In the genomic region with DNA sequence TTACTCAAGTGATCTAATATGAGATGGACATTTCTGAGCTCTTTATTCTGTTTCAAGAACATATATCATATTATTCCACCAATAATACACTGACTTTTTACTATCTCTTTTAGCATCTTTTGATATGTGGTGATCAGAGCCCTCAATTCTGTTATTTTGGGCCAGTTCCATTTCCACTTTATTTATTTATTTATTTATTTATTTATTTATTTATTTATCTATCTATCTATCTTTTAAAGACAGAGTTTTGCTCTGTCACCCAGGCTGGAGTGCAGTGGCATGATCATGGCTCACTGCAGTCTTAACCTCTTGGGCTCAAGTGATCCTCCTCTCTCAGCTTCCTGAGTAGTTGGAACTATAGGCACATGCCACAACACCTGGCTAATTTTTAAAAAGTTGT, we compare ENCODE assay signal across 9 cellular contexts. TPM values are rescaled to one million over a fixed set of nuclear protein-coding genes. Genes with fewer than 3 reads are reported as not detected.
"Had no signal": no experiment of that assay in that cellular context is flagged by ENCODE, and none has a peak within 500 bp of the region (broad histone marks: within the 10 kb centered on the region; RNA-seq: fewer than 3 reads in every experiment).

No MANE protein-coding gene starts in this region.

- DNase-seq: IMR-90, KBM-7, KG1 had no signal

- H3K4me3 ChIP-seq: K562 had no signal

- FAIRE-seq: HepG2, HTR-8/SVneo, K562 had no signal

- H3K4me2 ChIP-seq: KMS-11 had no signal

- H3K27ac ChIP-seq: HL-60, KMS-11 had no signal

- ATAC-seq: HepG2, K562 had no signal

RNA-seq across cellular contexts. Expression of a gene that starts 57.4 kb away (rescaled TPM):
- polyA plus RNA-seq: HepG2, IgD-negative memory B cell, IMR-90, K562 had no signal
